Comparison of ENCODE assay signal across 8 cellular contexts in the genomic region with DNA sequence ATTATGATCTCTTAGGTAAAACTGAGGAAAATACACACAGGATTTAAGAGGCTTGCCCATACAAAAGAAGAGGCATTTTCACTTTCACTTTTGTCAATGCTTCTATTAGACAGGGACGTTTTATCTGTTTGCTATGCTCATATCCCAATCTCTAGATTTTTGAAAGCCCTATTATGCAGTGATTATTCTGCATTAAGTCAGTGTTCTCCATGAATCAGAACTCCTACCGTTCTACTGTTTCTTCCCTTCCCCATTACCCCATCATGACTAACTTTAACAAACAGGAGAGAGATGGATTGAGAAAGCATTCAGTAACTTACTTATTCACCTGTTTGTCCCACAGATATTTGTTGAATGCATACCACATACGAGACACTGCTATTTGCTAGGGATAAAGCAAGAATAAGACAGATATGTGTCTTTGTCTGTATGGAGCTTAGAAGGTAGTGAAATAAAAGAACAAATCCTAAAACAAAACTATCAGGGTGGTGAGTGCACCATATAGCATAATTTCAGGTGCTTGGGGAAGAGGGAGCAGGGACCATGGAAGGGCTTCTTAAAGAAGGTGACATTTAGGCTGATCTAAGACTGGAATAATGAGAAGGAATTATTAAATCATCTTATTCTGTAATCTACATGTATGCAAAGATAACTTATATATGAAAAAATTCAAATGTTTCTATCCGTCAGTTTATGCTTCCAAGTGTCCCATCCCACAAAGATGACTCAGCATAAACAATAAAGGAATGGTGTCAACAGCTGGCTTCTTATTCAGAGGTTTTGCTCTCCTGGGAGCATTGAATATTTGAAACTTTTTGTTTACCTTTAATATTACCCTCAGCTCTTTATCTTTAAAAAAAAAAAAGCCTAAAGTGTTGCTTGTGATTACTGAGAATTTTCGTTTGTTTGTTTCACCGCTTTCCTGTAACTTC.
DNase-seq lines count a peak whose midpoint lies in the region; ATAC-seq and TF ChIP-seq lines count a peak whose summit lies in the region.

No MANE protein-coding gene starts in this region.

- peak overlapping the region; percentile 35; the same call in 1 of the 2 replicates for H3K4me3 ChIP-seq in PC-9
- peak overlapping the region; percentile 90 for H3K4me3 ChIP-seq in endocrine pancreas (ENCODE audit: control insufficient read depth, insufficient read depth, low read length)
- H3K4me3 ChIP-seq in skin epidermis, result peak overlapping the region in 4 of 7 experiments; percentile 5 to 34 (median 6)

- H3K4me1 ChIP-seq in PC-9 (replicated peaks; ENCODE audit: insufficient read depth) (peaks cover 8% of the 10 kb centered on the region; the same call in 1 of the 2 replicates), endocrine pancreas (ENCODE audit: control insufficient read depth, insufficient read depth, low read length) (peaks cover 5% of the 10 kb centered on the region)

- H3K27ac ChIP-seq in PC-9 (no peak overlapping the region), skin epidermis (peak overlapping the region in 4 of 21 experiments; percentile 17 to 55 (median 44))

- CTCF ChIA-PET in PC-9 (lab: Charles Lee), result no interaction called here

- H2AFZ ChIP-seq in PC-9, result peak overlapping the region; percentile 59; the same call in 1 of the 2 replicates

- H4K20me1 ChIP-seq in PC-9 (ENCODE audit: insufficient read depth), result no peaks in the 10 kb centered on the region

- DNase-seq in NCI-H1417 (lab: John Stamatoyannopoulos, UW) (peak in 2 of 3 experiments; percentile 0 to 52), NCI-H1417 treated with DMSO at 0.1 percent for 48 hours (lab: John Stamatoyannopoulos, UW) (no peak), PC-9 (no peak), HUDEP-2 (lab: John Stamatoyannopoulos, UW; ENCODE audit: unreplicated experiment in 76 of 76) (no peak), NCI-H146 (lab: John Stamatoyannopoulos, UW) (no peak)

- H3K9me2 ChIP-seq in PC-9 (ENCODE audit: insufficient read depth), result no peaks in the 10 kb centered on the region

- H3K36me3 ChIP-seq in PC-9 (ENCODE audit: low read depth) (no peaks in the 10 kb centered on the region), endocrine pancreas (ENCODE audit: control insufficient read depth, insufficient read depth, low read length) (no peaks in the 10 kb centered on the region)

- peak; percentile 79 for ATAC-seq in HG02678 (IDR thresholded peaks at IDR 0.05; ENCODE audit: unreplicated experiment)

- no peak for TF ChIP-seq CTCF in PC-9 (conservative IDR thresholded peaks at IDR 0.05)

- H3K9me3 ChIP-seq in PC-9 (ENCODE audit: insufficient read depth, low read depth) (no peaks in the 10 kb centered on the region), endocrine pancreas (ENCODE audit: control insufficient read depth, low read length) (no peaks in the 10 kb centered on the region)

- POLR2A ChIA-PET in PC-9 (lab: Charles Lee; ENCODE audit: unreplicated experiment), result no interaction called here

- intact Hi-C loops in PC-9 (cut with micrococcal nuclease; ENCODE audit: unreplicated experiment), result no loop called here

- H3K79me2 ChIP-seq in PC-9 (ENCODE audit: low read depth), result no peaks in the 10 kb centered on the region

- H3K27me3 ChIP-seq in PC-9 (ENCODE audit: insufficient read depth, low read depth) (no peaks in the 10 kb centered on the region), endocrine pancreas (ENCODE audit: control insufficient read depth, insufficient read depth, low read length) (no peaks in the 10 kb centered on the region)

- H3K9ac ChIP-seq in endocrine pancreas (ENCODE audit: control insufficient read depth, insufficient read depth, low read length), result no peak overlapping the region

- peak overlapping the region; percentile 67 for H3K4me2 ChIP-seq in PC-9

- no peaks in the 10 kb centered on the region for H3F3A ChIP-seq in PC-9 (ENCODE audit: insufficient read depth, low read depth)

- no TSS peak for BruUV-seq in PC-9 (replicated peaks; lab: Mats Ljungman, UMichigan)

Comparison
In these comparisons a context has a peak if more than half of its experiments do, and no peak if none do; other contexts are left out.
1. DNase-seq: peak in NCI-H1417 (2 of 3); none in NCI-H1417 treated with DMSO at 0.1 percent for 48 hours (single experiment), PC-9 (0 of 2), HUDEP-2 (0 of 76) and NCI-H146 (single experiment).
2. H3K4me3 ChIP-seq: peak in every context shown above with its lines; median percentile 90 in endocrine pancreas; 35 in PC-9; 6 in skin epidermis.